Comparison of ENCODE assay signal across 2 cellular contexts in the genomic region with DNA sequence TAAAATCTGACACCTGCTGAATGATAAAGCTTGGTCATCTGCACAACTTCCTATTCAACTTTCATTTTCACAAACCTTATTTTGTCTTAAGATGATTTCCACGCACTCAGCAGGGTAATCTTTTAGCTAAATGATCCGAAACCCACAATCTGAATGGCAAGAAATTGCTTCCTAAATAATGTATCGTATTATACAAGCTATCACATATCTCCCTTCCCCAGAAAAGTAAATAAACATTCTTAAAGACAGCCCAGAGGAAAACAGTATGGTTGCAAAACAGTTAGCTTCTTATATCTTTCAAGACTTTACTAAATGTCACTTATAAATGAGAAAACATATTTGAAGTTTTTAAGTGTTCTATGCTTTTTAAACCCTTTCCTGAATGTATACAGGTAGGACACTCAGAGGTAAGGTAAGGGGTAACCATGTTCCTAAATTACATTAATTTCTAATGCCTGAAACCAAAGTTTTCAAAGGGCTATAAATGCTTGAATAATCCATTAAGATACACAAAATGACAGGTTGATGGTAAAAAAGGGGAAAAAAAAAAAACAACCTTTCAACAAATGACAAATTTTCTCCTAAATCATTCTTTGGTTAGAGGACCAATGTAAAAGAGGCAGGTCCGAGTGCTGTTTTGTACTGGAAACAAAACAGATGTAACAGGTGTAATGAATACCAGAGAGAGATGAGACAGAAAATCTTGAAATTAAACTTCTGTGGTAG.
TF ChIP-seq lines count a peak whose summit lies in the region.

No MANE protein-coding gene starts in this region.

TF ChIP-seq in A549, 52 proteins besides CTCF, POLR2A, EP300 and RAD21:
- TF ChIP-seq SREBF2 (IDR thresholded peaks at IDR 0.05) (no peak), ZSCAN20 (CRISPR knock-in tag; IDR thresholded peaks at IDR 0.05) (no peak), JUN (IDR thresholded peaks at IDR 0.05) (no peak), ESRRA (IDR thresholded peaks at IDR 0.05; ENCODE audit: borderline replicate concordance, low read length) (no peak), CBX8 (IDR thresholded peaks at IDR 0.05) (no peak), POLR2AphosphoS2 (conservative IDR thresholded peaks at IDR 0.05; ENCODE audit: low read length) (no peak), KDM5A (IDR thresholded peaks at IDR 0.05) (no peak), HOXB13 (CRISPR knock-in tag; IDR thresholded peaks at IDR 0.05; ENCODE audit: low read depth) (no peak), EHMT2 (IDR thresholded peaks at IDR 0.05; ENCODE audit: low read depth) (no peak)
- TF ChIP-seq, protein P1, sequence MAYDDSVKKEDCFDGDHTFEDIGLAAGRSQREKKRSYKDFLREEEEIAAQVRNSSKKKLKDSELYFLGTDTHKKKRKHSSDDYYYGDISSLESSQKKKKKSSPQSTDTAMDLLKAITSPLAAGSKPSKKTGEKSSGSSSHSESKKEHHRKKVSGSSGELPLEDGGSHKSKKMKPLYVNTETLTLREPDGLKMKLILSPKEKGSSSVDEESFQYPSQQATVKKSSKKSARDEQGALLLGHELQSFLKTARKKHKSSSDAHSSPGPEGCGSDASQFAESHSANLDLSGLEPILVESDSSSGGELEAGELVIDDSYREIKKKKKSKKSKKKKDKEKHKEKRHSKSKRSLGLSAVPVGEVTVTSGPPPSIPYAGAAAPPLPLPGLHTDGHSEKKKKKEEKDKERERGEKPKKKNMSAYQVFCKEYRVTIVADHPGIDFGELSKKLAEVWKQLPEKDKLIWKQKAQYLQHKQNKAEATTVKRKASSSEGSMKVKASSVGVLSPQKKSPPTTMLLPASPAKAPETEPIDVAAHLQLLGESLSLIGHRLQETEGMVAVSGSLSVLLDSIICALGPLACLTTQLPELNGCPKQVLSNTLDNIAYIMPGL (CRISPR knock-in tag; IDR thresholded peaks at IDR 0.05; ENCODE audit: borderline replicate concordance) = no peak
- TF ChIP-seq, protein P2, sequence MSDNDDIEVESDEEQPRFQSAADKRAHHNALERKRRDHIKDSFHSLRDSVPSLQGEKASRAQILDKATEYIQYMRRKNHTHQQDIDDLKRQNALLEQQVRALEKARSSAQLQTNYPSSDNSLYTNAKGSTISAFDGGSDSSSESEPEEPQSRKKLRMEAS (IDR thresholded peaks at IDR 0.05) = no peak

TF ChIP-seq in GM12878, 131 proteins besides CTCF, POLR2A, EP300 and RAD21:
- TF ChIP-seq, protein P3, sequence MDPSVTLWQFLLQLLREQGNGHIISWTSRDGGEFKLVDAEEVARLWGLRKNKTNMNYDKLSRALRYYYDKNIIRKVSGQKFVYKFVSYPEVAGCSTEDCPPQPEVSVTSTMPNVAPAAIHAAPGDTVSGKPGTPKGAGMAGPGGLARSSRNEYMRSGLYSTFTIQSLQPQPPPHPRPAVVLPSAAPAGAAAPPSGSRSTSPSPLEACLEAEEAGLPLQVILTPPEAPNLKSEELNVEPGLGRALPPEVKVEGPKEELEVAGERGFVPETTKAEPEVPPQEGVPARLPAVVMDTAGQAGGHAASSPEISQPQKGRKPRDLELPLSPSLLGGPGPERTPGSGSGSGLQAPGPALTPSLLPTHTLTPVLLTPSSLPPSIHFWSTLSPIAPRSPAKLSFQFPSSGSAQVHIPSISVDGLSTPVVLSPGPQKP (IDR thresholded peaks at IDR 0.05; ENCODE audit: low read depth, low read length) = no peak
- TF ChIP-seq WRNIP1 (IDR thresholded peaks at IDR 0.05; ENCODE audit: borderline replicate concordance, low read depth, low read length) (no peak), BCL11A (IDR thresholded peaks at IDR 0.05; ENCODE audit: low read depth, low read length) (no peak), KDM1A (IDR thresholded peaks at IDR 0.05; ENCODE audit: borderline replicate concordance) (no peak), FOS (IDR thresholded peaks at IDR 0.05; ENCODE audit: borderline replicate concordance, extremely low read depth, insufficient read length) (no peak), NFIC (IDR thresholded peaks at IDR 0.05; ENCODE audit: low read depth, low read length) (no peak), SMAD5 (IDR thresholded peaks at IDR 0.05; ENCODE audit: low read depth) (no peak), ZNF384 (IDR thresholded peaks at IDR 0.05; ENCODE audit: borderline replicate concordance, low read depth, low read length) (no peak), POLR2AphosphoS5 (IDR thresholded peaks at IDR 0.05; ENCODE audit: low read length) (no peak), EGR1 (IDR thresholded peaks at IDR 0.05; ENCODE audit: borderline replicate concordance in 1 of 2, low read depth in 2 of 2, low read length in 2 of 2) (no peak), MYC (IDR thresholded peaks at IDR 0.05; ENCODE audit: insufficient read depth, insufficient read length, insufficient replicate concordance, low read length, severe bottlenecking) (no peak), TAF1 (IDR thresholded peaks at IDR 0.05; ENCODE audit: borderline replicate concordance, low read depth, low read length) (no peak), ZNF274 (IDR thresholded peaks at IDR 0.05; ENCODE audit: insufficient read depth, insufficient read length) (no peak)
- TF ChIP-seq, protein P2 (IDR thresholded peaks at IDR 0.05; ENCODE audit: low read depth, low read length) = no peak
